26 cellular contexts compared by ENCODE assay signal in genomic region chr13:105446197-105446596, GRCh38. TPM values are rescaled to one million over a fixed set of nuclear protein-coding genes. Genes with fewer than 3 reads are reported as not detected.
DNase-seq lines count a peak whose midpoint lies in the region; ATAC-seq and TF ChIP-seq lines count a peak whose summit lies in the region.
"Had no signal": no experiment of that assay in that cellular context is flagged by ENCODE, and none has a peak within 500 bp of the region (broad histone marks: within the 10 kb centered on the region; RNA-seq: fewer than 3 reads in every experiment).

No MANE protein-coding gene starts in this region.

- H3K9me3 ChIP-seq in DND-41 (ENCODE audit: insufficient read depth, low read length, severe bottlenecking) (no peaks in the 10 kb centered on the region), breast epithelium (no peaks in the 10 kb centered on the region)
- H3K9me3 ChIP-seq: ascending aorta, esophagus squamous epithelium, pancreas, Peyer's patch, right lobe of liver, suprapubic skin, vagina had no signal

- H3K27me3 Mint-ChIP-seq in natural killer cell treated with Interleukin-12 subunit alpha and Interleukin-12 subunit beta and Interleukin-15 and Interleukin-18, amount 100 ng/mL, for 72 hours = no peaks in the 10 kb centered on the region
- H3K27me3 Mint-ChIP-seq: activated naive CD4-positive, alpha-beta T cell treated with anti-CD3 and anti-CD28 coated beads, Interleukin-2, amount 10 ng/mL, durations not matched to agents 7 days and 5 days; CD4-positive, CD25-positive, alpha-beta regulatory T cell had no signal

- no peak overlapping the region for H3K27ac Mint-ChIP-seq in natural killer cell treated with Interleukin-12 subunit alpha and Interleukin-12 subunit beta and Interleukin-15 and Interleukin-18, amount 100 ng/mL, for 72 hours
- H3K27ac Mint-ChIP-seq: activated naive CD4-positive, alpha-beta T cell treated with anti-CD3 and anti-CD28 coated beads, Interleukin-2, amount 10 ng/mL, durations not matched to agents 7 days and 5 days had no signal

- H3K36me3 ChIP-seq in DND-41 (ENCODE audit: insufficient read depth, low read length) (no peaks in the 10 kb centered on the region), breast epithelium (no peaks in the 10 kb centered on the region)
- H3K36me3 ChIP-seq: ascending aorta, esophagus squamous epithelium, pancreas, Peyer's patch, right lobe of liver, suprapubic skin, vagina had no signal

- H3K9me3 Mint-ChIP-seq in natural killer cell treated with Interleukin-12 subunit alpha and Interleukin-12 subunit beta and Interleukin-15 and Interleukin-18, amount 100 ng/mL, for 72 hours = no peaks in the 10 kb centered on the region
- H3K9me3 Mint-ChIP-seq: activated naive CD4-positive, alpha-beta T cell treated with anti-CD3 and anti-CD28 coated beads, Interleukin-2, amount 10 ng/mL, durations not matched to agents 7 days and 5 days had no signal

- intact Hi-C loops in breast epithelium (cut with DNase I; ENCODE audit: low total_unique reads) = loop anchor here (5.0 kb wide), 1 partner anchor 99 kb away; no protein-coding TSS in a partner anchor

- DNase-seq in DND-41 (no peak), OCI-M1 (lab: John Stamatoyannopoulos, UW) (peak; percentile 46), fibroblast of mammary gland (ENCODE audit: low read depth) (peak; percentile 10), amniotic stem cell (lab: John Stamatoyannopoulos, UW) (no peak), breast epithelium (ENCODE audit: low spot score in 2 of 2) (no peak), NCI-H1694 (lab: John Stamatoyannopoulos, UW) (no peak)
- DNase-seq in natural killer cell treated with Interleukin-12 subunit alpha and Interleukin-12 subunit beta and Interleukin-15 and Interleukin-18, amount 100 ng/mL, for 72 hours (ENCODE audit: low spot score) = no peak
- DNase-seq: activated CD8-positive, alpha-beta memory T cell treated with anti-CD3 and anti-CD28 coated beads for 24 hours; activated naive CD4-positive, alpha-beta T cell treated with anti-CD3 and anti-CD28 coated beads, Interleukin-2, amount 10 ng/mL, durations not matched to agents 7 days and 5 days; activated T-cell treated with anti-CD3 and anti-CD28 coated beads, Interleukin-2, amount 50 U/mL, for 48 hours; DMS 273 treated with DMSO at 0.1 percent for 48 hours; esophagus squamous epithelium; NCI-H187; NCI-H2227 treated with DMSO at 0.1 percent for 48 hours; NCI-H82; pancreas; Peyer's patch; right lobe of liver; T1000 had no signal

- ATAC-seq in DND-41 (ENCODE audit: insufficient read depth, low read depth) = 0 out of 3 replicates have a peak, but pooled peaks have one; percentile 37
- no peak for ATAC-seq in natural killer cell treated with Interleukin-12 subunit alpha and Interleukin-12 subunit beta and Interleukin-15 and Interleukin-18, amount 100 ng/mL, for 72 hours
- no peak for ATAC-seq in GM18858 (IDR thresholded peaks at IDR 0.05; ENCODE audit: unreplicated experiment)
- ATAC-seq: pancreas, right lobe of liver had no signal

- H3K4me1 Mint-ChIP-seq in natural killer cell treated with Interleukin-12 subunit alpha and Interleukin-12 subunit beta and Interleukin-15 and Interleukin-18, amount 100 ng/mL, for 72 hours (ENCODE audit: low read depth in 2 of 2) = peaks cover 5% of the 10 kb centered on the region in 2 donors
- H3K4me1 Mint-ChIP-seq: activated naive CD4-positive, alpha-beta T cell treated with anti-CD3 and anti-CD28 coated beads, Interleukin-2, amount 10 ng/mL, durations not matched to agents 7 days and 5 days had no signal

- H3K27me3 ChIP-seq in DND-41 (ENCODE audit: insufficient read depth, low read length, poor library complexity) = no peaks in the 10 kb centered on the region
- H3K27me3 ChIP-seq in breast epithelium = no peaks in the 10 kb centered on the region
- H3K27me3 ChIP-seq: ascending aorta, esophagus squamous epithelium, pancreas, Peyer's patch, right lobe of liver, suprapubic skin, vagina had no signal

- H3K27ac ChIP-seq in DND-41 (ENCODE audit: low read length) (peak overlapping the region; percentile 71), breast epithelium (no peak overlapping the region)
- H3K27ac ChIP-seq: ascending aorta, esophagus squamous epithelium, pancreas, Peyer's patch, right lobe of liver, suprapubic skin, vagina had no signal

- H3K36me3 Mint-ChIP-seq in natural killer cell treated with Interleukin-12 subunit alpha and Interleukin-12 subunit beta and Interleukin-15 and Interleukin-18, amount 100 ng/mL, for 72 hours = no peaks in the 10 kb centered on the region
- H3K36me3 Mint-ChIP-seq: activated naive CD4-positive, alpha-beta T cell treated with anti-CD3 and anti-CD28 coated beads, Interleukin-2, amount 10 ng/mL, durations not matched to agents 7 days and 5 days; CD4-positive, CD25-positive, alpha-beta regulatory T cell had no signal

- H3K4me1 ChIP-seq in DND-41 (ENCODE audit: insufficient read depth, low read length) (peaks cover 22% of the 10 kb centered on the region), breast epithelium (no peaks in the 10 kb centered on the region)
- H3K4me1 ChIP-seq: ascending aorta, Peyer's patch, right lobe of liver had no signal

- H3K9ac ChIP-seq in DND-41 (ENCODE audit: low read depth, low read length) = peak overlapping the region; percentile 42

- peak overlapping the region in 1 of 2 experiments; percentile 32; a peak in 2 of 4 replicates for H3K4me3 ChIP-seq in DND-41 (ENCODE audit: low read depth in 1 of 2, low read length in 2 of 2)
- H3K4me3 ChIP-seq in fibroblast of mammary gland (ENCODE audit: control insufficient read depth, low read depth, low read length) = no peak overlapping the region
- no peak overlapping the region for H3K4me3 ChIP-seq in breast epithelium
- H3K4me3 ChIP-seq: ascending aorta, esophagus squamous epithelium, pancreas, Peyer's patch, right lobe of liver, suprapubic skin, vagina had no signal

- H4K20me1 ChIP-seq in DND-41 (ENCODE audit: insufficient read depth, low read length) = no peaks in the 10 kb centered on the region

- TF ChIP-seq CTCF in DND-41 (IDR thresholded peaks at IDR 0.05; ENCODE audit: borderline replicate concordance, extremely low read depth, low read length, poor library complexity, severe bottlenecking) (no peak), fibroblast of mammary gland (conservative IDR thresholded peaks at IDR 0.05; ENCODE audit: control insufficient read depth, insufficient read depth, low read depth, low read length) (no peak), breast epithelium (IDR thresholded peaks at IDR 0.05) (no peak)

- H3K4me2 ChIP-seq in DND-41 (ENCODE audit: insufficient read depth, low read length) = peak overlapping the region; percentile 56

- peak overlapping the region; percentile 58 for H3K4me3 Mint-ChIP-seq in natural killer cell treated with Interleukin-12 subunit alpha and Interleukin-12 subunit beta and Interleukin-15 and Interleukin-18, amount 100 ng/mL, for 72 hours
- H3K4me3 Mint-ChIP-seq: activated naive CD4-positive, alpha-beta T cell treated with anti-CD3 and anti-CD28 coated beads, Interleukin-2, amount 10 ng/mL, durations not matched to agents 7 days and 5 days had no signal

- TF ChIP-seq POLR2A in breast epithelium (IDR thresholded peaks at IDR 0.05) = no peak

- peak overlapping the region; percentile 72 for H2AFZ ChIP-seq in DND-41 (ENCODE audit: low read depth, low read length)

- H3K79me2 ChIP-seq in DND-41 (ENCODE audit: insufficient read depth, low read length) = no peaks in the 10 kb centered on the region

RNA-seq across cellular contexts. Expression of gene DAOA, which starts 19.6 kb away (rescaled TPM):
- not detected for total RNA-seq in natural killer cell treated with Interleukin-12 subunit alpha and Interleukin-12 subunit beta and Interleukin-15 and Interleukin-18, amount 100 ng/mL, for 72 hours
- not detected for total RNA-seq in breast epithelium
- total RNA-seq: ascending aorta; CD4-positive, CD25-positive, alpha-beta regulatory T cell; esophagus squamous epithelium; lung microvascular endothelial cell; myocyte; pancreas; Peyer's patch; right lobe of liver; suprapubic skin; vagina had no signal

Comparison
In these comparisons a context has a peak if more than half of its experiments do, and no peak if none do; other contexts are left out.
1. DNase-seq: peak in OCI-M1 (single experiment) and fibroblast of mammary gland (single experiment); none in DND-41 (single experiment), natural killer cell treated with Interleukin-12 subunit alpha and Interleukin-12 subunit beta and Interleukin-15 and Interleukin-18, amount 100 ng/mL, for 72 hours (single experiment), amniotic stem cell (single experiment), breast epithelium (0 of 2) and NCI-H1694 (single experiment).